In genomic region chr15:92636401-92636949, GRCh38 we compare ENCODE assay signal across 27 cellular contexts. TPM values are rescaled to one million over a fixed set of nuclear protein-coding genes. Genes with fewer than 3 reads are reported as not detected.
DNase-seq lines count a peak whose midpoint lies in the region; ATAC-seq and TF ChIP-seq lines count a peak whose summit lies in the region.
"Had no signal": no experiment of that assay in that cellular context is flagged by ENCODE, and none has a peak within 500 bp of the region (broad histone marks: within the 10 kb centered on the region; RNA-seq: fewer than 3 reads in every experiment).

No MANE protein-coding gene starts in this region.

- H4K20me1 ChIP-seq in PC-3 (ENCODE audit: low read length) (no peaks in the 10 kb centered on the region), OCI-LY7 (ENCODE audit: insufficient read depth, low read length) (no peaks in the 10 kb centered on the region)

- H3K9me3 ChIP-seq in PC-3 (ENCODE audit: low read length) (no peaks in the 10 kb centered on the region), endodermal cell (ENCODE audit: control insufficient read depth, low read length) (peaks cover 26% of the 10 kb centered on the region), OCI-LY7 (ENCODE audit: low read length) (no peaks in the 10 kb centered on the region)
- H3K9me3 ChIP-seq: HAP-1 had no signal

- CTCF ChIA-PET in PC-3 (lab: Charles Lee) = no interaction called here
- CTCF ChIA-PET in activated naive CD4-positive, alpha-beta T cell treated with anti-CD3 and anti-CD28 coated beads, Interleukin-2, amount 10 ng/mL, durations not matched to agents 7 days and 5 days (lab: Charles Lee) = interaction anchor here (0.9 kb wide), 1 partner anchor 115 kb away, joined by 3 read pairs; no protein-coding TSS in a partner anchor
- CTCF ChIA-PET in OCI-LY7 (lab: Charles Lee; ENCODE audit: unreplicated experiment) = no interaction called here

- H3K4me3 ChIP-seq in PC-3 (ENCODE audit: low read length) (no peak overlapping the region), endodermal cell (ENCODE audit: low read length) (no peak overlapping the region), OCI-LY7 (ENCODE audit: low read depth, low read length, poor library complexity, severe bottlenecking) (no peak overlapping the region)
- H3K4me3 ChIP-seq: A549, HAP-1, mucosa of descending colon, psoas muscle, uterus had no signal

- H3K36me3 ChIP-seq in PC-3 (ENCODE audit: low read depth, low read length) = no peaks in the 10 kb centered on the region
- H3K36me3 ChIP-seq in endodermal cell (ENCODE audit: control insufficient read depth, insufficient read depth, low read length) = peaks cover 31% of the 10 kb centered on the region
- no peaks in the 10 kb centered on the region for H3K36me3 ChIP-seq in OCI-LY7 (ENCODE audit: insufficient read depth, low read length)
- H3K36me3 ChIP-seq: HAP-1, uterus had no signal

- BruUV-seq in PC-3 (replicated peaks; lab: Mats Ljungman, UMichigan) (no TSS peak), OCI-LY7 (replicated peaks; lab: Mats Ljungman, UMichigan) (no TSS peak)

- intact Hi-C loops in PC-3 (cut with micrococcal nuclease) = no loop called here
- intact Hi-C loops in OCI-LY7 (cut with micrococcal nuclease; ENCODE audit: unreplicated experiment) = no loop called here

- H3K4me1 Mint-ChIP-seq in endodermal cell (peaks cover 54% of the 10 kb centered on the region), nephron progenitor cell (peaks cover 55% of the 10 kb centered on the region)
- peaks cover 7% of the 10 kb centered on the region for H3K4me1 Mint-ChIP-seq in activated naive CD4-positive, alpha-beta T cell treated with anti-CD3 and anti-CD28 coated beads, Interleukin-2, amount 10 ng/mL, durations not matched to agents 7 days and 5 days
- H3K4me1 Mint-ChIP-seq: B cell, immature natural killer cell had no signal

- H3K27me3 ChIP-seq in PC-3 (ENCODE audit: low read length) (no peaks in the 10 kb centered on the region), endodermal cell (ENCODE audit: control insufficient read depth, insufficient read depth, low read length, poor library complexity, severe bottlenecking) (no peaks in the 10 kb centered on the region)
- H3K27me3 ChIP-seq: uterus had no signal

- H3K36me3 Mint-ChIP-seq in endodermal cell (ENCODE audit: low read depth) = peaks cover 38% of the 10 kb centered on the region
- peaks cover 18% of the 10 kb centered on the region for H3K36me3 Mint-ChIP-seq in nephron progenitor cell (ENCODE audit: low read depth)
- no peaks in the 10 kb centered on the region for H3K36me3 Mint-ChIP-seq in activated naive CD4-positive, alpha-beta T cell treated with anti-CD3 and anti-CD28 coated beads, Interleukin-2, amount 10 ng/mL, durations not matched to agents 7 days and 5 days
- H3K36me3 Mint-ChIP-seq: immature natural killer cell had no signal

- H3K27ac ChIP-seq in 22Rv1 = peak overlapping the region; percentile 93
- H3K27ac ChIP-seq in PC-3 (ENCODE audit: low read length) = no peak overlapping the region
- no peak overlapping the region for H3K27ac ChIP-seq in endodermal cell (ENCODE audit: low read depth, low read length)
- H3K27ac ChIP-seq in OCI-LY7 (ENCODE audit: low read depth, low read length, poor library complexity, severe bottlenecking) = no peak overlapping the region
- H3K27ac ChIP-seq: A549, psoas muscle, uterus had no signal

- H3K9ac ChIP-seq in PC-3 (ENCODE audit: low read length) (no peak overlapping the region), endodermal cell (ENCODE audit: extremely low read depth, low read length, poor library complexity, severe bottlenecking) (no peak overlapping the region)

- H3K4me1 ChIP-seq in PC-3 (ENCODE audit: insufficient read depth, low read length) = peaks cover 48% of the 10 kb centered on the region
- H3K4me1 ChIP-seq in endodermal cell (ENCODE audit: control insufficient read depth, insufficient read depth, low read length) = peaks cover 10% of the 10 kb centered on the region
- H3K4me1 ChIP-seq in OCI-LY7 (ENCODE audit: insufficient read depth, low read length, poor library complexity, severe bottlenecking) = no peaks in the 10 kb centered on the region
- H3K4me1 ChIP-seq: uterus had no signal

- no peak overlapping the region for H3K4me3 Mint-ChIP-seq in endodermal cell
- peak overlapping the region; percentile 14 for H3K4me3 Mint-ChIP-seq in nephron progenitor cell
- H3K4me3 Mint-ChIP-seq in activated naive CD4-positive, alpha-beta T cell treated with anti-CD3 and anti-CD28 coated beads, Interleukin-2, amount 10 ng/mL, durations not matched to agents 7 days and 5 days = no peak overlapping the region
- H3K4me3 Mint-ChIP-seq: activated CD4-positive, alpha-beta memory T cell treated with anti-CD3 and anti-CD28 coated beads, Interleukin-2, amount 10 ng/mL, durations not matched to agents 7 days and 5 days; B cell; immature natural killer cell had no signal

- H3K27ac Mint-ChIP-seq in endodermal cell (peak overlapping the region; percentile 94), nephron progenitor cell (no peak overlapping the region)
- H3K27ac Mint-ChIP-seq in activated naive CD4-positive, alpha-beta T cell treated with anti-CD3 and anti-CD28 coated beads, Interleukin-2, amount 10 ng/mL, durations not matched to agents 7 days and 5 days = no peak overlapping the region
- H3K27ac Mint-ChIP-seq: activated CD4-positive, alpha-beta memory T cell treated with anti-CD3 and anti-CD28 coated beads, Interleukin-2, amount 10 ng/mL, durations not matched to agents 7 days and 5 days; B cell; immature natural killer cell had no signal

- POLR2A ChIA-PET in PC-3 (lab: Charles Lee; ENCODE audit: unreplicated experiment) = no interaction called here
- POLR2A ChIA-PET in OCI-LY7 (lab: Charles Lee) = no interaction called here

- DNase-seq in PC-3 = no peak
- no peak for DNase-seq in endodermal cell
- no peak for DNase-seq in nephron progenitor cell
- no peak for DNase-seq in MV-4-11 (lab: John Stamatoyannopoulos, UW)
- DNase-seq in activated naive CD4-positive, alpha-beta T cell treated with anti-CD3 and anti-CD28 coated beads, Interleukin-2, amount 10 ng/mL, durations not matched to agents 7 days and 5 days = no peak
- DNase-seq in OCI-LY7 (ENCODE audit: low spot score) = no peak
- DNase-seq: activated CD4-positive, alpha-beta memory T cell treated with anti-CD3 and anti-CD28 coated beads, Interleukin-2, amount 10 ng/mL, durations not matched to agents 7 days and 5 days; activated effector memory CD4-positive, alpha-beta T cell treated with Interleukin-2 at 50 U/mL for 16 hours; activated T-cell treated with anti-CD3 and anti-CD28 coated beads for 4 hours; effector CD4-positive, alpha-beta T cell; erythroblast; foreskin fibroblast; GF-D8; hippocampal formation; immature natural killer cell; left ventricle myocardium superior; NCI-H1092; NCI-H748 treated with DMSO at 0.1 percent for 48 hours; psoas muscle; SW 1271 had no signal

- ATAC-seq in PC-3 (no peak), HG03571 (IDR thresholded peaks at IDR 0.05; ENCODE audit: unreplicated experiment) (no peak)

- H3K4me2 ChIP-seq in PC-3 (ENCODE audit: low read length) (peak overlapping the region; percentile 79), OCI-LY7 (ENCODE audit: low read length) (no peak overlapping the region)
- H3K4me2 ChIP-seq: A549 had no signal

- H3K79me2 ChIP-seq in PC-3 (ENCODE audit: low read length) = peaks cover 69% of the 10 kb centered on the region
- no peaks in the 10 kb centered on the region for H3K79me2 ChIP-seq in OCI-LY7 (ENCODE audit: insufficient read depth, low read depth, low read length)

- no peaks in the 10 kb centered on the region for H3K27me3 Mint-ChIP-seq in endodermal cell (ENCODE audit: insufficient read depth)
- no peaks in the 10 kb centered on the region for H3K27me3 Mint-ChIP-seq in nephron progenitor cell (ENCODE audit: low read depth, poor library complexity)
- no peaks in the 10 kb centered on the region for H3K27me3 Mint-ChIP-seq in activated naive CD4-positive, alpha-beta T cell treated with anti-CD3 and anti-CD28 coated beads, Interleukin-2, amount 10 ng/mL, durations not matched to agents 7 days and 5 days

- no peaks in the 10 kb centered on the region for H3F3A ChIP-seq in PC-3 (ENCODE audit: low read length, unreplicated experiment)

- no peak overlapping the region for H2AFZ ChIP-seq in PC-3 (ENCODE audit: low read length)
- no peak overlapping the region for H2AFZ ChIP-seq in OCI-LY7 (ENCODE audit: low read length)

- no peaks in the 10 kb centered on the region for H3K9me2 ChIP-seq in PC-3 (replicated peaks; ENCODE audit: low read length)
- no peaks in the 10 kb centered on the region for H3K9me2 ChIP-seq in OCI-LY7 (ENCODE audit: insufficient read depth, low read length)

- peaks cover 18% of the 10 kb centered on the region for H3K9me3 Mint-ChIP-seq in endodermal cell
- peaks cover 32% of the 10 kb centered on the region for H3K9me3 Mint-ChIP-seq in nephron progenitor cell
- H3K9me3 Mint-ChIP-seq in activated naive CD4-positive, alpha-beta T cell treated with anti-CD3 and anti-CD28 coated beads, Interleukin-2, amount 10 ng/mL, durations not matched to agents 7 days and 5 days = peaks cover 5% of the 10 kb centered on the region
- H3K9me3 Mint-ChIP-seq: activated CD4-positive, alpha-beta memory T cell treated with anti-CD3 and anti-CD28 coated beads, Interleukin-2, amount 10 ng/mL, durations not matched to agents 7 days and 5 days; immature natural killer cell had no signal

- 95 to 97% methylated on average over 9 to 12 of the region's 12 CpGs for whole genome bisulfite sequencing in endodermal cell (ENCODE audit: insufficient coverage in 1 of 2, insufficient read length in 1 of 2), 2 experiments

- TF ChIP-seq CTCF in 22Rv1 (IDR thresholded peaks at IDR 0.05) (no peak), PC-3 (conservative IDR thresholded peaks at IDR 0.05; ENCODE audit: low read depth, low read length) (no peak), endodermal cell (conservative IDR thresholded peaks at IDR 0.05) (no peak), nephron progenitor cell (IDR thresholded peaks at IDR 0.05) (no peak), OCI-LY7 (conservative IDR thresholded peaks at IDR 0.05; ENCODE audit: low read length) (no peak)

RNA-seq across cellular contexts. Expression of gene FAM174B, which starts 19.1 kb away (rescaled TPM):
- total RNA-seq in PC-3 (2014; rRNA removed) (9.6 and 14.2 TPM in 2 replicates), endodermal cell (100 to 1,000 TPM in 1 of 2 donors, 10 to 100 TPM in 1; 66.0 to 105 TPM), OCI-LY7 (2022) (18.3 and 24.4 TPM in 2 replicates)
- polyA plus RNA-seq in endodermal cell (2013, experiment 1 of 2) = 22.2 TPM
- 27.3 TPM for polyA plus RNA-seq in endodermal cell (2013, experiment 2 of 2)
- total RNA-seq in OCI-LY7 (2014; rRNA removed; shearing (Covaris generic)) = 1.3 and 2.5 TPM in 2 replicates
